8 cellular contexts compared by ENCODE assay signal in genomic region chr6:167350731-167351655, GRCh38. TPM values are rescaled to one million over a fixed set of nuclear protein-coding genes. Genes with fewer than 3 reads are reported as not detected.
DNase-seq lines count a peak whose midpoint lies in the region; ATAC-seq and TF ChIP-seq lines count a peak whose summit lies in the region.

No MANE protein-coding gene starts in this region.

- no peaks in the 10 kb centered on the region for H4K20me1 ChIP-seq in OCI-LY3 (ENCODE audit: insufficient read depth, low read length)
- no peaks in the 10 kb centered on the region for H4K20me1 ChIP-seq in osteoblast (ENCODE audit: insufficient read depth, low read length)

- peaks cover 10% of the 10 kb centered on the region; the same call in 1 of the 2 replicates for H3K4me1 ChIP-seq in OCI-LY3 (ENCODE audit: low read length)
- peaks cover 0 to 16% (median 0%) of the 10 kb centered on the region in 3 donors for H3K4me1 ChIP-seq in gastroesophageal sphincter
- peaks cover 3% of the 10 kb centered on the region for H3K4me1 ChIP-seq in osteoblast (ENCODE audit: insufficient read depth, low read length)
- H3K4me1 ChIP-seq in suprapubic skin, result peaks cover 20% of the 10 kb centered on the region

- 0 to 4% methylated on average over 4 to 16 of the region's 62 CpGs for WGBS in gastroesophageal sphincter (ENCODE audit: low coverage in 1 of 2), 2 donors
- 2% methylated on average over 40 of the region's 62 CpGs for WGBS in suprapubic skin

- H2AFZ ChIP-seq in OCI-LY3 (ENCODE audit: low read depth, low read length) (peak overlapping the region; percentile 65; the same call in 1 of the 2 replicates), osteoblast (ENCODE audit: low read length) (peak overlapping the region; percentile 29)

- H3K9ac ChIP-seq in OCI-LY3 (ENCODE audit: low read length), result peak overlapping the region; percentile 35; the same call in 1 of the 2 replicates

- peak overlapping the region; percentile 79 for H3K4me3 Mint-ChIP-seq in activated T-helper 2 cell treated with anti-CD3 and anti-CD28 coated beads, Interferon-gamma antibody, Interleukin-2, Interleukin-4, amounts not matched to agents 10 μg/mL and 5 μg/mL and 100 μg/mL, durations not matched to agents 14 hours and 24 hours and 36 hours (ENCODE audit: low read depth)

- no peak for TF ChIP-seq POLR2A in gastroesophageal sphincter (IDR thresholded peaks at IDR 0.05)
- TF ChIP-seq POLR2A in suprapubic skin (IDR thresholded peaks at IDR 0.05), result no peak

- peak; percentile 72 for ATAC-seq in GM18907 (IDR thresholded peaks at IDR 0.05; ENCODE audit: unreplicated experiment)
- ATAC-seq in HG03432 (IDR thresholded peaks at IDR 0.05; ENCODE audit: unreplicated experiment), result peak; percentile 74
- peak; percentile 79 for ATAC-seq in gastroesophageal sphincter

- TF ChIP-seq CTCF in AG09319 (IDR thresholded peaks at IDR 0.05; ENCODE audit: low read depth, low read length) (peak; percentile 35), OCI-LY3 (IDR thresholded peaks at IDR 0.05; ENCODE audit: low read depth, low read length) (peak; percentile 50), gastroesophageal sphincter (IDR thresholded peaks at IDR 0.05) (peak; percentile 19 to 83 (median 54)), osteoblast (IDR thresholded peaks at IDR 0.05; ENCODE audit: extremely low read depth, low read depth, low read length) (peak; percentile 44), suprapubic skin (IDR thresholded peaks at IDR 0.05) (peak in 1 of 2 donors; percentile 70)

- H3K9me3 ChIP-seq in OCI-LY3 (ENCODE audit: insufficient read depth, low read length) (no peaks in the 10 kb centered on the region), gastroesophageal sphincter (peaks cover 0 to 10% (median 0%) of the 10 kb centered on the region in 3 donors), osteoblast (ENCODE audit: low read depth, low read length) (no peaks in the 10 kb centered on the region), suprapubic skin (no peaks in the 10 kb centered on the region)

- no peaks in the 10 kb centered on the region for H3K36me3 Mint-ChIP-seq in activated T-helper 2 cell treated with anti-CD3 and anti-CD28 coated beads, Interferon-gamma antibody, Interleukin-2, Interleukin-4, amounts not matched to agents 10 μg/mL and 5 μg/mL and 100 μg/mL, durations not matched to agents 14 hours and 24 hours and 36 hours (ENCODE audit: low read depth)

- peaks cover 15% of the 10 kb centered on the region for H3K4me1 Mint-ChIP-seq in activated T-helper 2 cell treated with anti-CD3 and anti-CD28 coated beads, Interferon-gamma antibody, Interleukin-2, Interleukin-4, amounts not matched to agents 10 μg/mL and 5 μg/mL and 100 μg/mL, durations not matched to agents 14 hours and 24 hours and 36 hours (ENCODE audit: low read depth)

- intact Hi-C loops in activated T-helper 2 cell treated with anti-CD3 and anti-CD28 coated beads, Interferon-gamma antibody, Interleukin-2, Interleukin-4, amounts not matched to agents 10 μg/mL and 5 μg/mL and 100 μg/mL, durations not matched to agents 14 hours and 24 hours and 36 hours (cut with micrococcal nuclease), result loop anchor here (2.0 to 5.0 kb wide), 3 partner anchors 354 to 724 kb away; partner anchors contain the start of genes CEP43 and RPS6KA2

- H3K9me3 Mint-ChIP-seq in activated T-helper 2 cell treated with anti-CD3 and anti-CD28 coated beads, Interferon-gamma antibody, Interleukin-2, Interleukin-4, amounts not matched to agents 10 μg/mL and 5 μg/mL and 100 μg/mL, durations not matched to agents 14 hours and 24 hours and 36 hours, result no peaks in the 10 kb centered on the region

- no peaks in the 10 kb centered on the region for H3K36me3 ChIP-seq in OCI-LY3 (replicated peaks; ENCODE audit: low read depth, low read length)
- no peaks in the 10 kb centered on the region for H3K36me3 ChIP-seq in gastroesophageal sphincter
- H3K36me3 ChIP-seq in osteoblast (ENCODE audit: insufficient read depth, low read length), result no peaks in the 10 kb centered on the region
- no peaks in the 10 kb centered on the region for H3K36me3 ChIP-seq in suprapubic skin

- peak overlapping the region; percentile 76 for H3K4me2 ChIP-seq in OCI-LY3 (ENCODE audit: low read length)
- H3K4me2 ChIP-seq in osteoblast (ENCODE audit: insufficient read depth, low read length), result peak overlapping the region; percentile 58

- H3K27me3 Mint-ChIP-seq in activated T-helper 2 cell treated with anti-CD3 and anti-CD28 coated beads, Interferon-gamma antibody, Interleukin-2, Interleukin-4, amounts not matched to agents 10 μg/mL and 5 μg/mL and 100 μg/mL, durations not matched to agents 14 hours and 24 hours and 36 hours (ENCODE audit: low read depth), result peaks cover 32% of the 10 kb centered on the region

- H3K27ac Mint-ChIP-seq in activated T-helper 2 cell treated with anti-CD3 and anti-CD28 coated beads, Interferon-gamma antibody, Interleukin-2, Interleukin-4, amounts not matched to agents 10 μg/mL and 5 μg/mL and 100 μg/mL, durations not matched to agents 14 hours and 24 hours and 36 hours, result peak overlapping the region; percentile 84

- no peaks in the 10 kb centered on the region for H3K27me3 ChIP-seq in OCI-LY3 (ENCODE audit: low read depth, low read length)
- H3K27me3 ChIP-seq in gastroesophageal sphincter, result peaks cover 28% of the 10 kb centered on the region
- peaks cover 2% of the 10 kb centered on the region for H3K27me3 ChIP-seq in osteoblast (ENCODE audit: insufficient read depth, low read length)
- peaks cover 61% of the 10 kb centered on the region for H3K27me3 ChIP-seq in suprapubic skin

- H3K79me2 ChIP-seq in OCI-LY3 (ENCODE audit: low read length) (no peaks in the 10 kb centered on the region), osteoblast (ENCODE audit: insufficient read depth, low read length) (no peaks in the 10 kb centered on the region)

- H3K27ac ChIP-seq in OCI-LY3 (ENCODE audit: low read length), result peak overlapping the region; percentile 56
- peak overlapping the region in 3 of 4 donors; percentile 34 to 65 (median 60) for H3K27ac ChIP-seq in gastroesophageal sphincter
- H3K27ac ChIP-seq in osteoblast (ENCODE audit: low read depth, low read length), result no peak overlapping the region
- no peak overlapping the region for H3K27ac ChIP-seq in suprapubic skin

- DNase-seq in AG09319 (ENCODE audit: extremely low read depth, low read depth) (no peak), osteoblast (ENCODE audit: insufficient read length, low spot score, missing footprints) (peak; percentile 68), suprapubic skin (ENCODE audit: low spot score in 2 of 2) (peak in 1 of 2 donors; percentile 73)
- peak; percentile 79 for DNase-seq in activated T-helper 2 cell treated with anti-CD3 and anti-CD28 coated beads, Interferon-gamma antibody, Interleukin-2, Interleukin-4, amounts not matched to agents 10 μg/mL and 5 μg/mL and 100 μg/mL, durations not matched to agents 14 hours and 24 hours and 36 hours (ENCODE audit: low spot score)

- H3K4me3 ChIP-seq in OCI-LY3 (ENCODE audit: low read length) (peak overlapping the region; percentile 76), gastroesophageal sphincter (peak overlapping the region; percentile 27 to 55), osteoblast (ENCODE audit: insufficient read depth, low read length) (peak overlapping the region; percentile 56), suprapubic skin (peak overlapping the region; percentile 43)

- no peak for TF ChIP-seq EP300 in gastroesophageal sphincter (IDR thresholded peaks at IDR 0.05)
- no peak for TF ChIP-seq EP300 in suprapubic skin (IDR thresholded peaks at IDR 0.05)

RNA-seq across cellular contexts. Expression of gene TTLL2, which starts 26.1 kb away (rescaled TPM):
- total RNA-seq in activated T-helper 2 cell treated with anti-CD3 and anti-CD28 coated beads, Interferon-gamma antibody, Interleukin-2, Interleukin-4, amounts not matched to agents 10 μg/mL and 5 μg/mL and 100 μg/mL, durations not matched to agents 14 hours and 24 hours and 36 hours, result not detected in 2 replicates
- total RNA-seq in gastroesophageal sphincter (not detected), osteoblast (not detected in 2 replicates), suprapubic skin (not detected)

RNA-seq across cellular contexts. Expression of gene UNC93A, which starts 59.9 kb away (rescaled TPM):
- total RNA-seq in activated T-helper 2 cell treated with anti-CD3 and anti-CD28 coated beads, Interferon-gamma antibody, Interleukin-2, Interleukin-4, amounts not matched to agents 10 μg/mL and 5 μg/mL and 100 μg/mL, durations not matched to agents 14 hours and 24 hours and 36 hours, result not detected in 2 replicates
- not detected for total RNA-seq in gastroesophageal sphincter
- total RNA-seq in osteoblast, result not detected in 2 replicates
- 10 to 100 TPM; 16.1 to 41.7 (median 30.2) TPM for total RNA-seq in suprapubic skin

Comparison
In these comparisons a context has a peak if more than half of its experiments do, and no peak if none do; other contexts are left out.
1. H3K27ac ChIP-seq: peak in OCI-LY3 (single experiment) and gastroesophageal sphincter (3 of 4); none in osteoblast (single experiment) and suprapubic skin (single experiment).
2. RNA of gene UNC93A, which starts 59.9 kb away (total RNA-seq): 16.1 to 41.7 TPM in suprapubic skin; not detected in gastroesophageal sphincter, not detected in activated T-helper 2 cell treated with anti-CD3 and anti-CD28 coated beads, Interferon-gamma antibody, Interleukin-2, Interleukin-4, amounts not matched to agents 10 μg/mL and 5 μg/mL and 100 μg/mL, durations not matched to agents 14 hours and 24 hours and 36 hours and not detected in osteoblast; every median in the first group is over 10 times any median in the second.
3. Peak in every context shown above with its lines, with median percentiles within 50 percentile points of each other: ATAC-seq and H3K4me3 ChIP-seq.